1 cellular context compared by ENCODE assay signal in genomic region chr1:20935717-20936116, GRCh38.
TF ChIP-seq lines count a peak whose summit lies in the region.

No MANE protein-coding gene starts in this region.

TF ChIP-seq in GM23338, 12 proteins besides CTCF, POLR2A, EP300 and RAD21:
- TF ChIP-seq ZNF462 (CRISPR knock-in tag; IDR thresholded peaks at IDR 0.05) = no peak
- no peak for TF ChIP-seq EZH2phosphoT487 (IDR thresholded peaks at IDR 0.05; ENCODE audit: unreplicated experiment)
- TF ChIP-seq JUNB (IDR thresholded peaks at IDR 0.05; ENCODE audit: unreplicated experiment) = no peak
